In the genomic region with DNA sequence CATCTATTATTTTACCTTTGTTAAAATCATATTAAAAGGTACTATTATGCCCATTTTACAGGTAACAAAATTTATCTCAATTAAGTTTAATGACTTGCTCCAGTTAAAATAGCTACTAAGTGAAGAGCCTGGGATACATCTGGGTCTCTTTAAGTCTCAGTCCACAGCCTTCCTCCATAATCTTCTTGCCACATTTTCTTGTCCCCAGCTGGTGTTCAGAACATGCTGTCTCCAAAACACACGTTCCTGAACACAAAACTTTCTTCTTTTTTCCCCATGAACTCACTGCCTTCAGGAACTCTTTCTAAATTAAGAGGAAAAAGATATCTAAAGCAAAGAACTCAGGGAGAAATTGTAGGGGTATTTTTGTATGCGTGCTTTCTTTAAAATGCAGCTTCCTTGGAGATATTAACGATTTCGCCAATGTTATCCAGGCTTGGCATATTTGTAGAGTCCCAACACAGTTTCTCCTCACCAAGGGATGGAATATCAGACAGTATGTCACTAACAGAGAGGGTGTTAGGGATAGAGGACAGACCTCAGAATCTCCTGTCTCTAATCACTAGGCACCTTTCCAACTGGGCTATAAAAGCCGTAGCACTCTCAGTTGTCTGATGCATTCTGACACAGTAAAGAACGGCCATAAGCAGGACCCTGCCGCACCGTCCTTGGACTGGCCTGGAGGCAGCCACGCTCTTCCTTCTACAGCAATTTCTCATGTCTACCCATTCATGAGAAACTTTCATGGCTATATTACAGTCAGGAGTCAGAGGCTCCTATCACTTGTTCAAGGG, we compare ENCODE assay signal across 19 cellular contexts.
DNase-seq lines count a peak whose midpoint lies in the region; ATAC-seq and TF ChIP-seq lines count a peak whose summit lies in the region.
"Had no signal": no experiment of that assay in that cellular context is flagged by ENCODE, and none has a peak within 500 bp of the region (broad histone marks: within the 10 kb centered on the region; RNA-seq: fewer than 3 reads in every experiment).

No MANE protein-coding gene starts in this region.

- H3K36me3 ChIP-seq in smooth muscle cell (ENCODE audit: low read depth) (no peaks in the 10 kb centered on the region), mesendoderm (ENCODE audit: control insufficient read depth, insufficient read depth, low read length) (no peaks in the 10 kb centered on the region)

- H3K23ac ChIP-seq in mesendoderm (ENCODE audit: low read length) = no peak overlapping the region

- no peak overlapping the region for H2BK120ac ChIP-seq in mesendoderm (ENCODE audit: low read depth, low read length)

- H3K27me3 ChIP-seq in right cardiac atrium (ENCODE audit: control insufficient read depth, insufficient read depth) (no peaks in the 10 kb centered on the region), smooth muscle cell (ENCODE audit: low read depth) (no peaks in the 10 kb centered on the region), mesendoderm (ENCODE audit: insufficient read depth, low read length, poor library complexity) (no peaks in the 10 kb centered on the region)

- H2AK5ac ChIP-seq in mesendoderm (ENCODE audit: low read length) = no peak overlapping the region

- H3K9me3 ChIP-seq in right cardiac atrium (ENCODE audit: control insufficient read depth, low read length) (no peaks in the 10 kb centered on the region), smooth muscle cell (replicated peaks; ENCODE audit: low read depth) (no peaks in the 10 kb centered on the region)

- H4K5ac ChIP-seq in mesendoderm (ENCODE audit: low read length) = no peak overlapping the region

- H3K79me1 ChIP-seq in mesendoderm (ENCODE audit: low read length) = no peaks in the 10 kb centered on the region

- H3F3A ChIP-seq in smooth muscle cell (ENCODE audit: low read depth) = peaks cover 4% of the 10 kb centered on the region

- H3K4me3 ChIP-seq in right cardiac atrium (ENCODE audit: low read length) (no peak overlapping the region), smooth muscle cell (no peak overlapping the region), mesendoderm (ENCODE audit: low read length) (no peak overlapping the region)

- no peak overlapping the region for H4K8ac ChIP-seq in mesendoderm (ENCODE audit: low read depth, low read length)

- H2BK15ac ChIP-seq in mesendoderm (replicated peaks; ENCODE audit: low read depth) = no peak overlapping the region

- no peak for DNase-seq in Right ventricle myocardium inferior (ENCODE audit: missing footprints)
- no peak for DNase-seq in cardiac septum (ENCODE audit: low spot score)
- DNase-seq in right cardiac atrium = peak in 2 of 3 donors; percentile 60 to 62
- no peak for DNase-seq in smooth muscle cell (lab: John Stamatoyannopoulos, UW; ENCODE audit: unreplicated experiment)
- no peak for DNase-seq in amniotic stem cell (lab: John Stamatoyannopoulos, UW)
- no peak for DNase-seq in mesendoderm
- DNase-seq: 8988T, DMS 273 treated with DMSO at 0.1 percent for 48 hours, DND-41, GOT3, NCI-H1436 treated with DMSO at 0.1 percent for 48 hours, NCI-H2029, NCI-H345, NCI-H524 treated with DMSO at 0.1 percent for 48 hours, PC-3, RPMI8226 had no signal

- H3K9ac ChIP-seq in smooth muscle cell (ENCODE audit: low read depth) = no peak overlapping the region
- H3K9ac ChIP-seq in mesendoderm (ENCODE audit: low read length) = no peak overlapping the region
- H3K9ac ChIP-seq: KMS-11 had no signal

- no peak overlapping the region for H3K18ac ChIP-seq in mesendoderm (ENCODE audit: low read length)

- H3K4ac ChIP-seq in mesendoderm (ENCODE audit: low read depth, low read length) = no peak overlapping the region

- H3K79me2 ChIP-seq in smooth muscle cell (ENCODE audit: low read depth) (no peaks in the 10 kb centered on the region), mesendoderm (ENCODE audit: control insufficient read depth, insufficient read depth, low read length) (no peaks in the 10 kb centered on the region)

- ATAC-seq in Right ventricle myocardium inferior = peak; percentile 94
- peak; percentile 86 to 90 for ATAC-seq in right cardiac atrium
- ATAC-seq in GM19463 (IDR thresholded peaks at IDR 0.05; ENCODE audit: unreplicated experiment) = no peak
- no peak for ATAC-seq in HG02884 (IDR thresholded peaks at IDR 0.05; ENCODE audit: unreplicated experiment)
- ATAC-seq: PC-3 had no signal

- H3K56ac ChIP-seq in mesendoderm (ENCODE audit: low read length) = no peak overlapping the region

- H2AFZ ChIP-seq in smooth muscle cell (ENCODE audit: low read depth) = peak overlapping the region; percentile 69

- no peak for TF ChIP-seq CTCF in smooth muscle cell (IDR thresholded peaks at IDR 0.05; ENCODE audit: borderline replicate concordance, insufficient read depth, poor library complexity, severe bottlenecking)

- 44% methylated on average over 9 of the region's 9 CpGs for WGBS in right cardiac atrium
- 52% methylated on average over 9 of the region's 9 CpGs for WGBS in smooth muscle cell (ENCODE audit: low lambda C conversion rate)
- WGBS in mesendoderm (ENCODE audit: extremely low coverage, insufficient coverage, low lambda C conversion rate) = no CpG with 5 or more reads among the region's 9 CpGs

- H3K27ac ChIP-seq in right cardiac atrium (ENCODE audit: low read length) (peak overlapping the region; percentile 83), smooth muscle cell (ENCODE audit: low read depth) (no peak overlapping the region), mesendoderm (ENCODE audit: low read depth, low read length) (no peak overlapping the region)
- H3K27ac ChIP-seq: KMS-11 had no signal

- intact Hi-C loops in Right ventricle myocardium inferior (cut with DNase I) (loop anchor here (5.0 kb wide), 2 partner anchors 42 to 93 kb away; no protein-coding TSS in a partner anchor), cardiac septum (cut with DNase I) (loop anchor here (10.0 kb wide), 1 partner anchor 134 kb away; no protein-coding TSS in a partner anchor), right cardiac atrium (cut with DNase I) (no loop called here)

- H3K4me1 ChIP-seq in right cardiac atrium (ENCODE audit: control insufficient read depth, insufficient read depth, low read length) = peaks cover 3% of the 10 kb centered on the region
- no peaks in the 10 kb centered on the region for H3K4me1 ChIP-seq in smooth muscle cell (ENCODE audit: low read depth)
- no peaks in the 10 kb centered on the region for H3K4me1 ChIP-seq in mesendoderm (ENCODE audit: control insufficient read depth, low read depth, low read length)

- no peak overlapping the region for H2BK5ac ChIP-seq in mesendoderm (ENCODE audit: low read length)

- H4K20me1 ChIP-seq in smooth muscle cell (ENCODE audit: low read depth) = no peaks in the 10 kb centered on the region

- no peak overlapping the region for H3K4me2 ChIP-seq in smooth muscle cell
- H3K4me2 ChIP-seq in mesendoderm (ENCODE audit: low read length) = no peak overlapping the region
- H3K4me2 ChIP-seq: KMS-11 had no signal

Comparison
In these comparisons a context has a peak if more than half of its experiments do, and no peak if none do; other contexts are left out.
1. DNase-seq: peak in right cardiac atrium (2 of 3); none in Right ventricle myocardium inferior (single experiment), cardiac septum (single experiment), smooth muscle cell (single experiment), amniotic stem cell (single experiment) and mesendoderm (single experiment).
2. intact Hi-C loops: an anchor here in Right ventricle myocardium inferior (5.0 kb wide) and cardiac septum (10.0 kb wide); none called in right cardiac atrium.
3. ATAC-seq: peak in Right ventricle myocardium inferior (single experiment) and right cardiac atrium (2 of 2); none in GM19463 (single experiment) and HG02884 (single experiment).